1 cellular context compared by ENCODE assay signal in genomic region chr21:17610862-17611261, GRCh38.
TF ChIP-seq lines count a peak whose summit lies in the region.

No MANE protein-coding gene starts in this region.

TF ChIP-seq in GM12878, 131 proteins besides CTCF, POLR2A, EP300 and RAD21 (continued from another document):
- TF ChIP-seq ZBED1 (IDR thresholded peaks at IDR 0.05; ENCODE audit: borderline replicate concordance): 0 out of 2 replicates have a peak, but pooled peaks have one; percentile 5
